1 cellular context compared by ENCODE assay signal in genomic region chr12:69359531-69360347, GRCh38.
TF ChIP-seq lines count a peak whose summit lies in the region.

Gene YEATS4, plus strand, starts transcription at chr12:69359743. Its CDS starts 230 bp downstream, at chr12:69359973.

TF ChIP-seq in HepG2, 621 proteins besides CTCF, POLR2A, EP300 and RAD21 (continued from another document and continues in another):
- TF ChIP-seq HINFP (CRISPR knock-in tag; IDR thresholded peaks at IDR 0.05; ENCODE audit: low read depth) (peak; percentile 72; the same call in 1 of the 2 replicates), GMEB2 (CRISPR knock-in tag; IDR thresholded peaks at IDR 0.05; ENCODE audit: low read depth) (peak; percentile 54; the same call in 1 of the 2 replicates), ZNF414 (CRISPR knock-in tag; IDR thresholded peaks at IDR 0.05) (no peak; the same call in 1 of the 2 replicates), MEIS2 (CRISPR knock-in tag; IDR thresholded peaks at IDR 0.05) (peak; percentile 60; the same call in 1 of the 2 replicates), ZNF781 (CRISPR knock-in tag; IDR thresholded peaks at IDR 0.05; ENCODE audit: borderline replicate concordance, not compliant biosample characterization) (peak; percentile 78), AKNA (CRISPR knock-in tag; IDR thresholded peaks at IDR 0.05; ENCODE audit: borderline replicate concordance) (no peak), RARG (CRISPR knock-in tag; IDR thresholded peaks at IDR 0.05; ENCODE audit: low read depth) (no peak), IKZF4 (CRISPR knock-in tag; IDR thresholded peaks at IDR 0.05; ENCODE audit: borderline replicate concordance, low read depth, not compliant biosample characterization) (no peak), ZBTB25 (CRISPR knock-in tag; IDR thresholded peaks at IDR 0.05) (peak; percentile 66), PRDM4 (CRISPR knock-in tag; IDR thresholded peaks at IDR 0.05; ENCODE audit: borderline replicate concordance) (no peak), FOXP4 (CRISPR knock-in tag; IDR thresholded peaks at IDR 0.05) (peak; percentile 53; the same call in 1 of the 2 replicates), IRF9 (CRISPR knock-in tag; IDR thresholded peaks at IDR 0.05; ENCODE audit: borderline replicate concordance) (peak; percentile 90), ZNF446 (CRISPR knock-in tag; IDR thresholded peaks at IDR 0.05) (no peak), ZNF121 (CRISPR knock-in tag; IDR thresholded peaks at IDR 0.05) (no peak), ZNF160 (CRISPR knock-in tag; IDR thresholded peaks at IDR 0.05) (peak; percentile 60; the same call in 1 of the 2 replicates), ZBTB10 (CRISPR knock-in tag; IDR thresholded peaks at IDR 0.05; ENCODE audit: borderline replicate concordance) (no peak), HBP1 (CRISPR knock-in tag; IDR thresholded peaks at IDR 0.05; ENCODE audit: low read depth) (peak; percentile 83; the same call in 1 of the 2 replicates), PATZ1 (CRISPR knock-in tag; IDR thresholded peaks at IDR 0.05) (peak; percentile 96), NFKB2 (CRISPR knock-in tag; IDR thresholded peaks at IDR 0.05; ENCODE audit: borderline replicate concordance) (peak; percentile 85; the same call in 1 of the 2 replicates), PPARG (CRISPR knock-in tag; conservative IDR thresholded peaks at IDR 0.05) (peak; percentile 58), MATR3 (CRISPR knock-in tag; IDR thresholded peaks at IDR 0.05) (no peak), ISX (CRISPR knock-in tag; conservative IDR thresholded peaks at IDR 0.05) (no peak), KLF13 (CRISPR knock-in tag; IDR thresholded peaks at IDR 0.05) (no peak), SNAPC5 (CRISPR knock-in tag; IDR thresholded peaks at IDR 0.05; ENCODE audit: borderline replicate concordance) (peak; percentile 94; the same call in 1 of the 2 replicates), MED13 (CRISPR knock-in tag; IDR thresholded peaks at IDR 0.05) (no peak), ZNF761 (CRISPR knock-in tag; conservative IDR thresholded peaks at IDR 0.05) (peak; percentile 85; the same call in 1 of the 2 replicates)
